ENCODE assay signal across 12 cellular contexts in genomic region chr9:89095755-89096154, GRCh38.
"Had no signal": no experiment of that assay in that cellular context is flagged by ENCODE, and none has a peak within 500 bp of the region (broad histone marks: within the 10 kb centered on the region; RNA-seq: fewer than 3 reads in every experiment).

No MANE protein-coding gene starts in this region.

- H3K27ac ChIP-seq: coronary artery, stomach, thyroid gland, uterus had no signal

- H3K27me3 ChIP-seq: stomach, thyroid gland, uterus had no signal

- DNase-seq: activated B cell treated with CpG ODN at 0.5 μM for 24 hours; activated CD4-positive, alpha-beta T cell treated with anti-CD3 and anti-CD28 coated beads, Interleukin-2, amount 50 U/mL, for 1 hour; activated naive CD8-positive, alpha-beta T cell treated with anti-CD3 and anti-CD28 coated beads, Interleukin-2, amount 50 U/mL, for 24 hours; activated T-cell treated with anti-CD3 and anti-CD28 coated beads for 4 hours; effector CD8-positive, alpha-beta T cell; small intestine; stomach; T-helper 17 cell; thyroid gland; uterus had no signal

- H3K36me3 ChIP-seq: stomach, thyroid gland, uterus had no signal

- H3K27ac Mint-ChIP-seq: activated B cell treated with CpG ODN at 0.5 μM for 24 hours; activated naive CD8-positive, alpha-beta T cell treated with anti-CD3 and anti-CD28 coated beads, Interleukin-2, amount 50 U/mL, for 24 hours; nephron; T-helper 17 cell had no signal

- H3K4me1 Mint-ChIP-seq: activated B cell treated with CpG ODN at 0.5 μM for 24 hours; activated naive CD8-positive, alpha-beta T cell treated with anti-CD3 and anti-CD28 coated beads, Interleukin-2, amount 50 U/mL, for 24 hours; T-helper 17 cell had no signal

- H3K9me3 Mint-ChIP-seq: activated B cell treated with CpG ODN at 0.5 μM for 24 hours; activated naive CD8-positive, alpha-beta T cell treated with anti-CD3 and anti-CD28 coated beads, Interleukin-2, amount 50 U/mL, for 24 hours had no signal

- ATAC-seq: activated naive CD8-positive, alpha-beta T cell treated with anti-CD3 and anti-CD28 coated beads, Interleukin-2, amount 50 U/mL, for 24 hours; T-helper 17 cell had no signal

- H3K4me3 Mint-ChIP-seq: activated B cell treated with CpG ODN at 0.5 μM for 24 hours; activated naive CD8-positive, alpha-beta T cell treated with anti-CD3 and anti-CD28 coated beads, Interleukin-2, amount 50 U/mL, for 24 hours; nephron; T-helper 17 cell had no signal

- H3K4me1 ChIP-seq: thyroid gland, uterus had no signal

- H3K9me3 ChIP-seq: stomach, thyroid gland, uterus had no signal

- H3K4me3 ChIP-seq: coronary artery, stomach, thyroid gland, uterus had no signal
